8 cellular contexts compared by ENCODE assay signal in genomic region chr3:147616998-147617619, GRCh38.
DNase-seq lines count a peak whose midpoint lies in the region; ATAC-seq lines count a peak whose summit lies in the region.

No MANE protein-coding gene starts in this region.

- no peak overlapping the region for H3K27ac ChIP-seq in naive thymus-derived CD4-positive, alpha-beta T cell (ENCODE audit: low read depth, low read length)

- no peaks in the 10 kb centered on the region for H3K27me3 Mint-ChIP-seq in naive thymus-derived CD4-positive, alpha-beta T cell

- H3K4me3 Mint-ChIP-seq in naive thymus-derived CD4-positive, alpha-beta T cell, result no peak overlapping the region

- no peak overlapping the region for H3K27ac Mint-ChIP-seq in naive thymus-derived CD4-positive, alpha-beta T cell

- H3K9me3 Mint-ChIP-seq in naive thymus-derived CD4-positive, alpha-beta T cell, result peaks cover 0 to 4% (median 0%) of the 10 kb centered on the region in 11 donors

- POLR2A ChIA-PET in naive thymus-derived CD4-positive, alpha-beta T cell (lab: Charles Lee), result no interaction called here

- intact Hi-C loops in sciatic nerve (cut with DNase I), result no loop called here
- intact Hi-C loops in naive thymus-derived CD4-positive, alpha-beta T cell (cut with micrococcal nuclease), result no loop called here

- H3K4me3 ChIP-seq in naive thymus-derived CD4-positive, alpha-beta T cell (ENCODE audit: low read length), result no peak overlapping the region

- no peaks in the 10 kb centered on the region for H3K36me3 ChIP-seq in naive thymus-derived CD4-positive, alpha-beta T cell (ENCODE audit: control insufficient read depth in 2 of 3, insufficient read depth in 3 of 3, low read length in 3 of 3)

- H3K4me1 Mint-ChIP-seq in naive thymus-derived CD4-positive, alpha-beta T cell, result no peaks in the 10 kb centered on the region

- no peaks in the 10 kb centered on the region for H3K4me1 ChIP-seq in naive thymus-derived CD4-positive, alpha-beta T cell (ENCODE audit: control insufficient read depth in 2 of 2, insufficient read depth in 2 of 2, low read length in 2 of 2)

- CTCF ChIA-PET in naive thymus-derived CD4-positive, alpha-beta T cell (lab: Charles Lee), result no interaction called here

- no peaks in the 10 kb centered on the region for H3K27me3 ChIP-seq in naive thymus-derived CD4-positive, alpha-beta T cell (ENCODE audit: control insufficient read depth in 2 of 2, insufficient read depth in 2 of 2, low read length in 2 of 2)

- H3K9me3 ChIP-seq in naive thymus-derived CD4-positive, alpha-beta T cell (ENCODE audit: control insufficient read depth in 2 of 3, low read length in 3 of 3), result no peaks in the 10 kb centered on the region

- DNase-seq in NCI-H82 (lab: John Stamatoyannopoulos, UW) (peak; percentile 59), NCI-H82 treated with DMSO at 0.1 percent for 48 hours (lab: John Stamatoyannopoulos, UW; ENCODE audit: unreplicated experiment) (no peak), NCI-H345 (lab: John Stamatoyannopoulos, UW) (peak; percentile 12), dermis blood vessel endothelial cell (peak; percentile 40), renal cortical epithelial cell (ENCODE audit: low read depth) (peak; percentile 21), sciatic nerve (ENCODE audit: low spot score) (no peak), left lobe of liver (ENCODE audit: low spot score) (no peak)
- no peak for DNase-seq in naive thymus-derived CD4-positive, alpha-beta T cell

- no peaks in the 10 kb centered on the region for H3K36me3 Mint-ChIP-seq in naive thymus-derived CD4-positive, alpha-beta T cell

- ATAC-seq in sciatic nerve, result no peak
- ATAC-seq in naive thymus-derived CD4-positive, alpha-beta T cell, result no peak
- no peak for ATAC-seq in left lobe of liver

Comparison
In these comparisons a context has a peak if more than half of its experiments do, and no peak if none do; other contexts are left out.
1. DNase-seq: peak in NCI-H82 (single experiment), NCI-H345 (single experiment), dermis blood vessel endothelial cell (single experiment) and renal cortical epithelial cell (single experiment); none in NCI-H82 treated with DMSO at 0.1 percent for 48 hours (single experiment), sciatic nerve (single experiment), naive thymus-derived CD4-positive, alpha-beta T cell (0 of 9) and left lobe of liver (single experiment).